ENCODE assay signal across 21 cellular contexts in genomic region chr10:7199152-7199760, GRCh38.
"Had no signal": no experiment of that assay in that cellular context is flagged by ENCODE, and none has a peak within 500 bp of the region (broad histone marks: within the 10 kb centered on the region; RNA-seq: fewer than 3 reads in every experiment).

No MANE protein-coding gene starts in this region.

- H3K27ac ChIP-seq: body of pancreas, coronary artery, hepatocyte, prostate gland, sigmoid colon, stomach, thoracic aorta had no signal

- ATAC-seq: activated T-cell treated with anti-CD3 and anti-CD28 coated beads, Interleukin-2, amount 50 U/mL, for 4 hours; body of pancreas; left ventricle myocardium superior had no signal

- DNase-seq: activated CD4-positive, alpha-beta T cell treated with anti-CD3 and anti-CD28 coated beads, Interleukin-2, amount 50 U/mL, for 4 hours; activated CD4-positive, CD25-positive, alpha-beta regulatory T cell; activated gamma-delta T cell treated with Interleukin-2 at 50 U/mL for 16 hours; activated T-cell treated with anti-CD3 and anti-CD28 coated beads, Interleukin-2, amount 50 U/mL, for 4 hours; body of pancreas; central memory CD4-positive, alpha-beta T cell; effector CD4-positive, alpha-beta T cell; kidney; left ventricle myocardium superior; mesendoderm; nephron progenitor cell; sigmoid colon; stimulated activated CD4-positive, alpha-beta T cell treated with anti-CD3 and anti-CD28 coated beads, Interleukin-4, amount 100 ng/mL, for 1 hour; stimulated activated CD8-positive, alpha-beta memory T cell treated with anti-CD3 and anti-CD28 coated beads, Interleukin-4, amount 100 ng/mL, for 48 hours; stomach had no signal

- H3K9me3 ChIP-seq: prostate gland, thoracic aorta had no signal

- H2AFZ ChIP-seq: hepatocyte had no signal

- FAIRE-seq: endothelial cell of umbilical vein, kidney, TTC549 had no signal

- H3K4me1 ChIP-seq: prostate gland had no signal

- H3K4me3 ChIP-seq: body of pancreas, coronary artery, hepatocyte, prostate gland, sigmoid colon, stomach, thoracic aorta had no signal

- H3K27me3 ChIP-seq: body of pancreas, hepatocyte, sigmoid colon, stomach had no signal

- H3K36me3 ChIP-seq: prostate gland, thoracic aorta had no signal

- H3K79me2 ChIP-seq: hepatocyte had no signal

- H3K4me2 ChIP-seq: hepatocyte had no signal
